Comparison of ENCODE assay signal across 7 cellular contexts in genomic region chr2:202997113-202997512, GRCh38. TPM values are rescaled to one million over a fixed set of nuclear protein-coding genes. Genes with fewer than 3 reads are reported as not detected.
DNase-seq lines count a peak whose midpoint lies in the region; ATAC-seq and TF ChIP-seq lines count a peak whose summit lies in the region.
"Not testable (repeated sequence)": the region's sequence is repeated elsewhere in the genome, so short reads cannot be mapped to it uniquely, and the experiment has no call there.

No MANE protein-coding gene starts in this region.

- ATAC-seq in RWPE2 (ENCODE audit: low read depth), result peak; percentile 54; the same call in 2 of the 3 replicates

- H2AFZ ChIP-seq in osteoblast (ENCODE audit: low read length), result peak overlapping the region; percentile 15

- not testable (repeated sequence) for H3K9me3 ChIP-seq in RWPE2 (ENCODE audit: severe bottlenecking); osteoblast (ENCODE audit: low read depth, low read length)

- not testable (repeated sequence) for H3K27ac ChIP-seq in RWPE2 (ENCODE audit: poor library complexity, severe bottlenecking); osteoblast (ENCODE audit: low read depth, low read length)
- H3K27ac ChIP-seq in epithelial cell of prostate, result peak overlapping the region; percentile 15

- not testable (repeated sequence) for TF ChIP-seq CTCF in RWPE2 (IDR thresholded peaks at IDR 0.05; ENCODE audit: poor library complexity, severe bottlenecking); osteoblast (IDR thresholded peaks at IDR 0.05; ENCODE audit: extremely low read depth, low read depth, low read length)

- H3K27me3 ChIP-seq in RWPE2 (ENCODE audit: insufficient read depth, poor library complexity, severe bottlenecking); osteoblast (ENCODE audit: insufficient read depth, low read length): not testable (repeated sequence)

- H3K36me3 ChIP-seq in RWPE2 (ENCODE audit: low read depth); osteoblast (ENCODE audit: insufficient read depth, low read length): not testable (repeated sequence)

- H4K20me1 ChIP-seq in osteoblast (ENCODE audit: insufficient read depth, low read length), result not testable (repeated sequence)

- peak; percentile 61 for DNase-seq in HCEC 1CT
- DNase-seq in MV-4-11 (lab: John Stamatoyannopoulos, UW), result peak; percentile 96
- not testable (repeated sequence) for DNase-seq in RWPE2 (ENCODE audit: low spot score); epithelial cell of prostate (ENCODE audit: low read depth, low spot score); osteoblast (ENCODE audit: insufficient read length, low spot score, missing footprints)
- DNase-seq in amniotic epithelial cell (ENCODE audit: low read depth), result peak; percentile 57
- DNase-seq in iris pigment epithelial cell (ENCODE audit: low read depth), result peak; percentile 79

- H3K79me2 ChIP-seq in osteoblast (ENCODE audit: insufficient read depth, low read length), result not testable (repeated sequence)

- H3K4me1 ChIP-seq in RWPE2 (ENCODE audit: insufficient read depth, poor library complexity, severe bottlenecking); osteoblast (ENCODE audit: insufficient read depth, low read length): not testable (repeated sequence)

- not testable (repeated sequence) for H3K4me2 ChIP-seq in osteoblast (ENCODE audit: insufficient read depth, low read length)

- not testable (repeated sequence) for H3K4me3 ChIP-seq in RWPE2 (ENCODE audit: severe bottlenecking); osteoblast (ENCODE audit: insufficient read depth, low read length)

RNA-seq across cellular contexts. Expression of gene NBEAL1, which starts 17.6 kb away (rescaled TPM):
- total RNA-seq in osteoblast, result 51.0 and 51.8 TPM in 2 replicates
